In genomic region chr11:27310710-27311109, GRCh38 we compare ENCODE assay signal across 1 cellular context.
TF ChIP-seq lines count a peak whose summit lies in the region.

No MANE protein-coding gene starts in this region.

TF ChIP-seq in HepG2, 621 proteins besides CTCF, POLR2A, EP300 and RAD21:
- no peak for TF ChIP-seq ATF7 (IDR thresholded peaks at IDR 0.05)
- TF ChIP-seq ATF7 (CRISPR knock-in tag; IDR thresholded peaks at IDR 0.05), result no peak
- TF ChIP-seq AGO1 (IDR thresholded peaks at IDR 0.05; ENCODE audit: low read depth, low read length, poor library complexity, severe bottlenecking), result no peak
- TF ChIP-seq KDM1A (CRISPR knock-in tag; IDR thresholded peaks at IDR 0.05), result no peak
- TF ChIP-seq NFRKB (IDR thresholded peaks at IDR 0.05), result no peak
- no peak for TF ChIP-seq RBM22 (optimal IDR thresholded peaks at IDR 0.05; ENCODE audit: low read length)
- no peak for TF ChIP-seq ATAD3A (CRISPR knock-in tag; IDR thresholded peaks at IDR 0.05)
- TF ChIP-seq ATF7-NPFF (CRISPR knock-in tag; IDR thresholded peaks at IDR 0.05; ENCODE audit: low read depth), result no peak
